In genomic region chr5:176647870-176648466, GRCh38 we compare ENCODE assay signal across 9 cellular contexts. TPM values are rescaled to one million over a fixed set of nuclear protein-coding genes. Genes with fewer than 3 reads are reported as not detected.
DNase-seq lines count a peak whose midpoint lies in the region; ATAC-seq and TF ChIP-seq lines count a peak whose summit lies in the region.
"Had no signal": no experiment of that assay in that cellular context is flagged by ENCODE, and none has a peak within 500 bp of the region (broad histone marks: within the 10 kb centered on the region; RNA-seq: fewer than 3 reads in every experiment).

No MANE protein-coding gene starts in this region.

- H3K4me1 Mint-ChIP-seq in activated naive CD8-positive, alpha-beta T cell treated with anti-CD3 and anti-CD28 coated beads, Interleukin-2, amount 10 ng/mL, durations not matched to agents 7 days and 5 days: peaks cover 36% of the 10 kb centered on the region

- peak overlapping the region; percentile 82 for H3K27ac Mint-ChIP-seq in activated naive CD8-positive, alpha-beta T cell treated with anti-CD3 and anti-CD28 coated beads, Interleukin-2, amount 10 ng/mL, durations not matched to agents 7 days and 5 days

- TF ChIP-seq CTCF in gastrocnemius medialis (IDR thresholded peaks at IDR 0.05 in 4 of 5, conservative IDR thresholded peaks at IDR 0.05 in 1 of 5): no peak

- ATAC-seq in activated naive CD8-positive, alpha-beta T cell treated with anti-CD3 and anti-CD28 coated beads, Interleukin-2, amount 10 ng/mL, durations not matched to agents 7 days and 5 days (ENCODE audit: low read depth): no peak
- ATAC-seq in gastrocnemius medialis: no peak
- no peak for ATAC-seq in HG03280 (IDR thresholded peaks at IDR 0.05; ENCODE audit: unreplicated experiment)

- peak overlapping the region; percentile 43 for H3K4me3 ChIP-seq in iPS DF 6.9 (ENCODE audit: low read length)
- peak overlapping the region; percentile 74 to 87 (median 80) for H3K4me3 ChIP-seq in gastrocnemius medialis

- no peaks in the 10 kb centered on the region for H3K9me3 Mint-ChIP-seq in activated naive CD8-positive, alpha-beta T cell treated with anti-CD3 and anti-CD28 coated beads, Interleukin-2, amount 10 ng/mL, durations not matched to agents 7 days and 5 days

- POLR2A ChIA-PET in activated naive CD8-positive, alpha-beta T cell treated with anti-CD3 and anti-CD28 coated beads, Interleukin-2, amount 10 ng/mL, durations not matched to agents 7 days and 5 days (lab: Charles Lee): interaction anchor here (1.9 to 4.1 kb wide), 2 partner anchors 11 to 18 kb away, joined by 8 to 33 read pairs; partner anchors contain the start of genes EIF4E1B and SNCB

- in situ Hi-C loops in gastrocnemius medialis (cut with MboI; ENCODE audit: low sequenced_read_pairs in 4 of 4): no loop called here

- H3K4me1 ChIP-seq in iPS DF 6.9 (ENCODE audit: control insufficient read depth, insufficient read depth, low read length): peaks cover 4% of the 10 kb centered on the region
- peaks cover 12 to 17% of the 10 kb centered on the region in 2 donors for H3K4me1 ChIP-seq in gastrocnemius medialis

- H3K9me3 ChIP-seq in iPS DF 6.9 (ENCODE audit: control insufficient read depth, insufficient read depth, low read length) (no peaks in the 10 kb centered on the region), gastrocnemius medialis (no peaks in the 10 kb centered on the region)

- H3K36me3 Mint-ChIP-seq in activated naive CD8-positive, alpha-beta T cell treated with anti-CD3 and anti-CD28 coated beads, Interleukin-2, amount 10 ng/mL, durations not matched to agents 7 days and 5 days: peaks cover 2% of the 10 kb centered on the region

- WGBS in iPS DF 6.9 (ENCODE audit: insufficient coverage, insufficient read length): no CpG with 5 or more reads among the region's 19 CpGs

- DNase-seq in COR-L47 (lab: John Stamatoyannopoulos, UW) (peak; percentile 52), HuH-7.5 (ENCODE audit: low spot score) (peak; percentile 76), iPS DF 6.9 (ENCODE audit: low read depth, low spot score) (no peak), gastrocnemius medialis (peak in 1 of 2 donors; percentile 11), NCI-H524 treated with DMSO at 0.1 percent for 48 hours (lab: John Stamatoyannopoulos, UW) (no peak), SW480 (ENCODE audit: low spot score) (no peak)
- DNase-seq in activated naive CD8-positive, alpha-beta T cell treated with anti-CD3 and anti-CD28 coated beads, Interleukin-2, amount 10 ng/mL, durations not matched to agents 7 days and 5 days: no peak

- no peaks in the 10 kb centered on the region for H3K27me3 Mint-ChIP-seq in activated naive CD8-positive, alpha-beta T cell treated with anti-CD3 and anti-CD28 coated beads, Interleukin-2, amount 10 ng/mL, durations not matched to agents 7 days and 5 days

- H3K27me3 ChIP-seq in iPS DF 6.9 (ENCODE audit: control insufficient read depth, insufficient read depth, low read length) (no peaks in the 10 kb centered on the region), gastrocnemius medialis (no peaks in the 10 kb centered on the region)

- intact Hi-C loops in gastrocnemius medialis (cut with DNase I; ENCODE audit: low total_unique reads): loop anchor here (1.0 to 10.0 kb wide), 5 partner anchors 37 to 263 kb away; partner anchors contain the start of genes CLTB, HIGD2A and NOP16

- H3K4me3 Mint-ChIP-seq in activated naive CD8-positive, alpha-beta T cell treated with anti-CD3 and anti-CD28 coated beads, Interleukin-2, amount 10 ng/mL, durations not matched to agents 7 days and 5 days: peak overlapping the region; percentile 85

- H3K27ac ChIP-seq in iPS DF 6.9 (ENCODE audit: low read length) (no peak overlapping the region), gastrocnemius medialis (peak overlapping the region; percentile 77 to 85 (median 80))

- no peaks in the 10 kb centered on the region for H3K36me3 ChIP-seq in iPS DF 6.9 (ENCODE audit: control insufficient read depth, insufficient read depth, low read length)
- no peaks in the 10 kb centered on the region for H3K36me3 ChIP-seq in gastrocnemius medialis

- TF ChIP-seq POLR2A in gastrocnemius medialis (IDR thresholded peaks at IDR 0.05): no peak

RNA-seq across cellular contexts. Expression of gene TSPAN17, which starts 0.7 kb away (rescaled TPM):
- 10 to 100 TPM; 39.6 to 40.7 TPM for total RNA-seq in activated naive CD8-positive, alpha-beta T cell treated with anti-CD3 and anti-CD28 coated beads, Interleukin-2, amount 10 ng/mL, durations not matched to agents 7 days and 5 days
- total RNA-seq in gastrocnemius medialis: 10 to 100 TPM; 13.3 to 35.7 (median 27.2) TPM

RNA-seq across cellular contexts. Expression of gene EIF4E1B, which starts 17.5 kb away (rescaled TPM):
- total RNA-seq in activated naive CD8-positive, alpha-beta T cell treated with anti-CD3 and anti-CD28 coated beads, Interleukin-2, amount 10 ng/mL, durations not matched to agents 7 days and 5 days: not detected
- total RNA-seq in gastrocnemius medialis: not detected
- total RNA-seq: SK-MEL-5 had no signal

RNA-seq across cellular contexts. Expression of gene SNCB, which starts 17.6 kb away (rescaled TPM):
- under 1 TPM in 1 of 2 experiments, not detected in 1; 0.28 TPM for total RNA-seq in activated naive CD8-positive, alpha-beta T cell treated with anti-CD3 and anti-CD28 coated beads, Interleukin-2, amount 10 ng/mL, durations not matched to agents 7 days and 5 days
- total RNA-seq in gastrocnemius medialis: under 1 TPM in 1 of 4 donors, not detected in 3; 0.20 TPM

RNA-seq across cellular contexts. Expression of gene GPRIN1, which starts 38.0 kb away (rescaled TPM):
- 1 to 10 TPM; 1.5 to 1.6 TPM for total RNA-seq in activated naive CD8-positive, alpha-beta T cell treated with anti-CD3 and anti-CD28 coated beads, Interleukin-2, amount 10 ng/mL, durations not matched to agents 7 days and 5 days
- under 1 TPM; 0.35 to 0.78 (median 0.47) TPM for total RNA-seq in gastrocnemius medialis

Comparison
In these comparisons a context has a peak if more than half of its experiments do, and no peak if none do; other contexts are left out.
1. DNase-seq: peak in COR-L47 (single experiment) and HuH-7.5 (single experiment); none in activated naive CD8-positive, alpha-beta T cell treated with anti-CD3 and anti-CD28 coated beads, Interleukin-2, amount 10 ng/mL, durations not matched to agents 7 days and 5 days (single experiment), iPS DF 6.9 (single experiment), NCI-H524 treated with DMSO at 0.1 percent for 48 hours (single experiment) and SW480 (single experiment).